In the genomic region with DNA sequence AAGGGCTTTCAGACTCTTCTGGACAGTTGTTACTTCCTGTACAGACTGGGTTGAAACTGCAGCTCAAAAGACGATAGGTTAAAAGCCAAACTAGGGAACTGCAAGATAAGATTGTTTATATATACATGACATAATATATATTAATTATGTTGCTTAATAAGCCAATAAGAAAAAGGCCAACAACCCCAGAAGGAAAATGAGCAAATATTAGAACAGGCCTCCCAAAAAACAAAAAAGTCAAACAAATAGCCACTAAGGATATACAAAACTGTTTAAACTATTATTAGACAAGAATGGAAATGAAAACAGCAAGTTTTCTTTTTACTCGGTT, we compare ENCODE assay signal across 8 cellular contexts. TPM values are rescaled to one million over a fixed set of nuclear protein-coding genes. Genes with fewer than 3 reads are reported as not detected.
DNase-seq lines count a peak whose midpoint lies in the region; ATAC-seq and TF ChIP-seq lines count a peak whose summit lies in the region.

No MANE protein-coding gene starts in this region.

- H3K9me3 ChIP-seq in adrenal gland (replicated peaks in 1 of 3) = no peaks in the 10 kb centered on the region
- H3K9me3 ChIP-seq in right lobe of liver = no peaks in the 10 kb centered on the region
- H3K9me3 ChIP-seq in transverse colon = no peaks in the 10 kb centered on the region

- H3K4me3 ChIP-seq in adrenal gland (peak overlapping the region in 2 of 4 donors; percentile 74 to 88), right lobe of liver (peak overlapping the region; percentile 65 to 89 (median 77)), transverse colon (peak overlapping the region in 3 of 4 donors; percentile 50 to 71 (median 60))

- TF ChIP-seq CTCF in adrenal gland (IDR thresholded peaks at IDR 0.05) = no peak
- no peak for TF ChIP-seq CTCF in right lobe of liver (IDR thresholded peaks at IDR 0.05)
- no peak for TF ChIP-seq CTCF in transverse colon (IDR thresholded peaks at IDR 0.05)

- no peak for TF ChIP-seq EP300 in transverse colon (IDR thresholded peaks at IDR 0.05; ENCODE audit: low read depth)

- peaks cover 23% of the 10 kb centered on the region for H3K27me3 Mint-ChIP-seq in activated T-cell treated with anti-CD3 and anti-CD28 coated beads, Interleukin-2, amount 50 U/mL, for 4 hours (ENCODE audit: low read depth)

- peaks cover 14 to 15% of the 10 kb centered on the region in 2 donors for H3K4me1 ChIP-seq in adrenal gland (replicated peaks in 1 of 2)
- peaks cover 0 to 4% (median 0%) of the 10 kb centered on the region in 4 donors for H3K4me1 ChIP-seq in right lobe of liver
- peaks cover 5 to 23% (median 11%) of the 10 kb centered on the region in 4 donors for H3K4me1 ChIP-seq in transverse colon

- 11 to 21% (median 16%) methylated on average over 2 of the region's 2 CpGs for WGBS in adrenal gland, 4 donors
- 19% methylated on average over 2 of the region's 2 CpGs for WGBS in right lobe of liver (ENCODE audit: insufficient coverage, low coverage, low lambda C conversion rate, missing lambda C conversion rate)
- WGBS in transverse colon (ENCODE audit: low coverage in 1 of 2), 2 donors = 14 to 29% methylated on average over 2 of the region's 2 CpGs

- H3K4me1 Mint-ChIP-seq in activated T-cell treated with anti-CD3 and anti-CD28 coated beads, Interleukin-2, amount 50 U/mL, for 4 hours (ENCODE audit: low read depth) = peaks cover 25% of the 10 kb centered on the region

- H3K27ac ChIP-seq in adrenal gland (peak overlapping the region in 3 of 5 donors; percentile 81 to 96 (median 90)), right lobe of liver (peak overlapping the region; percentile 13 to 87 (median 83)), transverse colon (peak overlapping the region; percentile 88 to 92 (median 90))

- H3K36me3 ChIP-seq in adrenal gland (replicated peaks in 1 of 2) (peaks cover 0 to 9% of the 10 kb centered on the region in 2 donors), right lobe of liver (peaks cover 0 to 13% (median 0%) of the 10 kb centered on the region in 4 donors), transverse colon (peaks cover 0 to 14% (median 5%) of the 10 kb centered on the region in 4 donors)

- TF ChIP-seq POLR2A in adrenal gland (IDR thresholded peaks at IDR 0.05) (no peak), right lobe of liver (IDR thresholded peaks at IDR 0.05) (no peak), transverse colon (IDR thresholded peaks at IDR 0.05) (no peak)

- ATAC-seq in activated T-cell treated with anti-CD3 and anti-CD28 coated beads, Interleukin-2, amount 50 U/mL, for 4 hours = no peak
- ATAC-seq in right lobe of liver = no peak
- ATAC-seq in HG02798 (IDR thresholded peaks at IDR 0.05; ENCODE audit: poor library complexity, unreplicated experiment) = no peak
- ATAC-seq in GM21529 (IDR thresholded peaks at IDR 0.05; ENCODE audit: unreplicated experiment) = no peak

- peaks cover 31% of the 10 kb centered on the region for H3K36me3 Mint-ChIP-seq in activated T-cell treated with anti-CD3 and anti-CD28 coated beads, Interleukin-2, amount 50 U/mL, for 4 hours (ENCODE audit: insufficient read depth)

- intact Hi-C loops in adrenal gland (cut with DNase I) (no loop called here), right lobe of liver (cut with DNase I) (no loop called here), transverse colon (cut with DNase I; ENCODE audit: low total_unique reads) (no loop called here)

- peak overlapping the region; percentile 84 for H3K4me3 Mint-ChIP-seq in activated T-cell treated with anti-CD3 and anti-CD28 coated beads, Interleukin-2, amount 50 U/mL, for 4 hours

- in situ Hi-C loops in transverse colon (cut with MboI; ENCODE audit: low pct_ligation_motif_present in 1 of 4, low pct_unique_long_range_greater_than_20kb in 1 of 4, low sequenced_read_pairs in 3 of 4) = no loop called here

- no peak for DNase-seq in activated T-cell treated with anti-CD3 and anti-CD28 coated beads, Interleukin-2, amount 50 U/mL, for 4 hours
- no peak for DNase-seq in activated T-cell treated with anti-CD3 and anti-CD28 coated beads, Interleukin-2, amount 50 U/mL, for 48 hours
- DNase-seq in adrenal gland (no peak), right lobe of liver (no peak), transverse colon (no peak), RKO (ENCODE audit: low spot score) (no peak)

- H3K27me3 ChIP-seq in adrenal gland (peaks cover 6% of the 10 kb centered on the region), right lobe of liver (no peaks in the 10 kb centered on the region), transverse colon (peaks cover 12% of the 10 kb centered on the region)

- peaks cover 10% of the 10 kb centered on the region for H3K9me3 Mint-ChIP-seq in activated T-cell treated with anti-CD3 and anti-CD28 coated beads, Interleukin-2, amount 50 U/mL, for 4 hours

RNA-seq across cellular contexts. Expression of a gene that starts 0.5 kb away (rescaled TPM):
- 10 to 100 TPM; 19.4 to 25.8 (median 24.3) TPM for total RNA-seq in activated T-cell treated with anti-CD3 and anti-CD28 coated beads, Interleukin-2, amount 50 U/mL, for 4 hours
- total RNA-seq in adrenal gland (10 to 100 TPM; 15.6 to 31.5 (median 20.6) TPM), right lobe of liver (10 to 100 TPM in 3 of 6 experiments, 1 to 10 TPM in 3; 8.4 to 15.9 (median 10.5) TPM), transverse colon (10 to 100 TPM; 10.5 to 36.7 (median 26.6) TPM)
- polyA plus RNA-seq in adrenal gland = 10 to 100 TPM in 1 of 3 donors, 1 to 10 TPM in 2; 7.8 to 18.3 (median 7.8) TPM

RNA-seq across cellular contexts. Expression of a gene that starts 59.2 kb away (rescaled TPM):
- total RNA-seq in activated T-cell treated with anti-CD3 and anti-CD28 coated beads, Interleukin-2, amount 50 U/mL, for 4 hours = not detected
- total RNA-seq in adrenal gland (1 to 10 TPM in 6 of 8 donors, under 1 TPM in 2; 0.26 to 4.1 (median 1.7) TPM), right lobe of liver (1 to 10 TPM in 1 of 6 experiments, under 1 TPM in 4, not detected in 1; 0.20 to 1.4 (median 0.27) TPM), transverse colon (1 to 10 TPM in 2 of 4 donors, under 1 TPM in 1, not detected in 1; 0.16 to 2.0 (median 1.4) TPM)
- polyA plus RNA-seq in adrenal gland = 1 to 10 TPM in 2 of 3 donors, under 1 TPM in 1; 0.77 to 1.6 (median 1.4) TPM
